Comparison of ENCODE assay signal across 36 cellular contexts in genomic region chr1:1314678-1315335, GRCh38. TPM values are rescaled to one million over a fixed set of nuclear protein-coding genes. Genes with fewer than 3 reads are reported as not detected.
DNase-seq lines count a peak whose midpoint lies in the region; ATAC-seq, FAIRE-seq and TF ChIP-seq lines count a peak whose summit lies in the region.
"Had no signal": no experiment of that assay in that cellular context is flagged by ENCODE, and none has a peak within 500 bp of the region (broad histone marks: within the 10 kb centered on the region; RNA-seq: fewer than 3 reads in every experiment).

No MANE protein-coding gene starts in this region.

- ATAC-seq in activated naive CD8-positive, alpha-beta T cell treated with anti-CD3 and anti-CD28 coated beads, Interleukin-2, amount 50 U/mL, for 24 hours: no peak
- no peak for ATAC-seq in stimulated activated naive B cell treated with anti-CD40 and anti-IgM and Interleukin-4, amounts not matched to agents 10 μg/mL and 1 μg/mL and 100 μg/mL, for 72 hours (replicated peaks)
- ATAC-seq: activated CD4-positive, alpha-beta T cell treated with anti-CD3 and anti-CD28 coated beads for 36 hours; activated CD8-positive, alpha-beta T cell treated with anti-CD3 and anti-CD28 coated beads for 36 hours; activated naive CD4-positive, alpha-beta T cell treated with anti-CD3 and anti-CD28 coated beads, Interleukin-2, amount 50 U/mL, for 72 hours; left lung had no signal

- no peaks in the 10 kb centered on the region for H3K9me3 Mint-ChIP-seq in activated naive CD8-positive, alpha-beta T cell treated with anti-CD3 and anti-CD28 coated beads for 36 hours
- no peaks in the 10 kb centered on the region for H3K9me3 Mint-ChIP-seq in activated naive CD8-positive, alpha-beta T cell treated with anti-CD3 and anti-CD28 coated beads, Interleukin-2, amount 50 U/mL, for 24 hours
- no peaks in the 10 kb centered on the region for H3K9me3 Mint-ChIP-seq in stimulated activated naive B cell treated with anti-CD40 and anti-IgM and Interleukin-4, amounts not matched to agents 10 μg/mL and 1 μg/mL and 100 μg/mL, for 72 hours
- H3K9me3 Mint-ChIP-seq: activated CD8-positive, alpha-beta T cell treated with anti-CD3 and anti-CD28 coated beads for 36 hours; activated naive CD4-positive, alpha-beta T cell treated with anti-CD3 and anti-CD28 coated beads, Interleukin-2, amount 50 U/mL, for 72 hours; CD14-positive monocyte; memory B cell; neural progenitor cell; T-helper 2 cell treated with Interferon-gamma antibody and Interleukin-4, amounts not matched to agents 5 μg/mL and 100 μg/mL, for 36 hours had no signal

- H3K9me3 ChIP-seq in esophagus muscularis mucosa: no peaks in the 10 kb centered on the region
- H3K9me3 ChIP-seq: left lung, thoracic aorta had no signal

- peaks cover 8% of the 10 kb centered on the region for H3K36me3 Mint-ChIP-seq in activated naive CD8-positive, alpha-beta T cell treated with anti-CD3 and anti-CD28 coated beads for 36 hours
- peaks cover 20% of the 10 kb centered on the region for H3K36me3 Mint-ChIP-seq in activated naive CD8-positive, alpha-beta T cell treated with anti-CD3 and anti-CD28 coated beads, Interleukin-2, amount 50 U/mL, for 24 hours (ENCODE audit: low read depth)
- peaks cover 24 to 44% of the 10 kb centered on the region in 2 donors for H3K36me3 Mint-ChIP-seq in stimulated activated naive B cell treated with anti-CD40 and anti-IgM and Interleukin-4, amounts not matched to agents 10 μg/mL and 1 μg/mL and 100 μg/mL, for 72 hours
- H3K36me3 Mint-ChIP-seq: activated naive CD4-positive, alpha-beta T cell treated with anti-CD3 and anti-CD28 coated beads, Interleukin-2, amount 50 U/mL, for 72 hours had no signal

- FAIRE-seq in GM19239 (lab: Jason Lieb, UNC): no peak
- FAIRE-seq: bronchial epithelial cell, islet of Langerhans, small intestine, urothelium cell line had no signal

- no peak overlapping the region for H3K4me3 ChIP-seq in esophagus muscularis mucosa
- H3K4me3 ChIP-seq: GM23248, left lung, neural progenitor cell, thoracic aorta had no signal

- peak overlapping the region; percentile 23 for H3K4me3 Mint-ChIP-seq in activated naive CD8-positive, alpha-beta T cell treated with anti-CD3 and anti-CD28 coated beads for 36 hours
- H3K4me3 Mint-ChIP-seq in activated naive CD8-positive, alpha-beta T cell treated with anti-CD3 and anti-CD28 coated beads, Interleukin-2, amount 50 U/mL, for 24 hours: no peak overlapping the region
- no peak overlapping the region for H3K4me3 Mint-ChIP-seq in stimulated activated naive B cell treated with anti-CD40 and anti-IgM and Interleukin-4, amounts not matched to agents 10 μg/mL and 1 μg/mL and 100 μg/mL, for 72 hours
- H3K4me3 Mint-ChIP-seq: activated CD4-positive, alpha-beta T cell treated with anti-CD3 and anti-CD28 coated beads for 36 hours; activated CD8-positive, alpha-beta T cell treated with anti-CD3 and anti-CD28 coated beads for 36 hours; CD14-positive monocyte; memory B cell; neural progenitor cell; T-helper 2 cell treated with Interferon-gamma antibody and Interleukin-4, amounts not matched to agents 5 μg/mL and 100 μg/mL, for 36 hours had no signal

- TF ChIP-seq CTCF in RWPE1 (conservative IDR thresholded peaks at IDR 0.05; ENCODE audit: low read depth) (no peak), esophagus muscularis mucosa (IDR thresholded peaks at IDR 0.05) (no peak)

- peaks cover 15 to 60% (median 54%) of the 10 kb centered on the region in 4 donors for H3K4me1 ChIP-seq in esophagus muscularis mucosa
- H3K4me1 ChIP-seq: parathyroid adenoma had no signal

- no peaks in the 10 kb centered on the region for H3K27me3 ChIP-seq in esophagus muscularis mucosa
- H3K27me3 ChIP-seq: left lung, neural progenitor cell had no signal

- POLR2A ChIA-PET in RWPE1 (lab: Yijun Ruan, JAX; ENCODE audit: low non-redundant PET): no interaction called here

- 83% methylated on average over 15 of the region's 23 CpGs for WGBS in esophagus muscularis mucosa

- no peaks in the 10 kb centered on the region for H3K27me3 Mint-ChIP-seq in activated naive CD8-positive, alpha-beta T cell treated with anti-CD3 and anti-CD28 coated beads for 36 hours
- H3K27me3 Mint-ChIP-seq in activated naive CD8-positive, alpha-beta T cell treated with anti-CD3 and anti-CD28 coated beads, Interleukin-2, amount 50 U/mL, for 24 hours: no peaks in the 10 kb centered on the region
- H3K27me3 Mint-ChIP-seq in stimulated activated naive B cell treated with anti-CD40 and anti-IgM and Interleukin-4, amounts not matched to agents 10 μg/mL and 1 μg/mL and 100 μg/mL, for 72 hours: no peaks in the 10 kb centered on the region
- H3K27me3 Mint-ChIP-seq: activated CD4-positive, alpha-beta T cell treated with anti-CD3 and anti-CD28 coated beads for 36 hours; activated CD8-positive, alpha-beta T cell treated with anti-CD3 and anti-CD28 coated beads for 36 hours; memory B cell had no signal

- H3K27ac Mint-ChIP-seq in activated naive CD8-positive, alpha-beta T cell treated with anti-CD3 and anti-CD28 coated beads for 36 hours: no peak overlapping the region
- H3K27ac Mint-ChIP-seq in activated naive CD8-positive, alpha-beta T cell treated with anti-CD3 and anti-CD28 coated beads, Interleukin-2, amount 50 U/mL, for 24 hours: no peak overlapping the region
- peak overlapping the region; percentile 11 for H3K27ac Mint-ChIP-seq in stimulated activated naive B cell treated with anti-CD40 and anti-IgM and Interleukin-4, amounts not matched to agents 10 μg/mL and 1 μg/mL and 100 μg/mL, for 72 hours
- H3K27ac Mint-ChIP-seq: activated CD4-positive, alpha-beta T cell treated with anti-CD3 and anti-CD28 coated beads for 36 hours; activated CD8-positive, alpha-beta T cell treated with anti-CD3 and anti-CD28 coated beads for 36 hours; memory B cell; neural progenitor cell; T-helper 2 cell treated with Interferon-gamma antibody and Interleukin-4, amounts not matched to agents 5 μg/mL and 100 μg/mL, for 36 hours had no signal

- H3K4me1 Mint-ChIP-seq in activated naive CD8-positive, alpha-beta T cell treated with anti-CD3 and anti-CD28 coated beads for 36 hours: peaks cover 1% of the 10 kb centered on the region
- H3K4me1 Mint-ChIP-seq in activated naive CD8-positive, alpha-beta T cell treated with anti-CD3 and anti-CD28 coated beads, Interleukin-2, amount 50 U/mL, for 24 hours: no peaks in the 10 kb centered on the region
- peaks cover 7 to 23% of the 10 kb centered on the region in 2 donors for H3K4me1 Mint-ChIP-seq in stimulated activated naive B cell treated with anti-CD40 and anti-IgM and Interleukin-4, amounts not matched to agents 10 μg/mL and 1 μg/mL and 100 μg/mL, for 72 hours
- H3K4me1 Mint-ChIP-seq: memory B cell had no signal

- no peak for DNase-seq in activated naive CD8-positive, alpha-beta T cell treated with anti-CD3 and anti-CD28 coated beads for 36 hours
- no peak for DNase-seq in activated naive CD8-positive, alpha-beta T cell treated with anti-CD3 and anti-CD28 coated beads, Interleukin-2, amount 50 U/mL, for 24 hours
- DNase-seq in RWPE1 (ENCODE audit: low spot score) (no peak), esophagus muscularis mucosa (ENCODE audit: extremely low spot score) (no peak), GM03348 (ENCODE audit: low spot score) (no peak), SK-N-DZ (ENCODE audit: low spot score) (no peak), GM19239 (ENCODE audit: insufficient read length, low spot score) (no peak)
- DNase-seq in stimulated activated naive B cell treated with anti-CD40 and anti-IgM and Interleukin-4, amounts not matched to agents 10 μg/mL and 1 μg/mL and 100 μg/mL, for 72 hours: no peak
- DNase-seq: activated CD4-positive, alpha-beta T cell treated with anti-CD3 and anti-CD28 coated beads for 36 hours; activated CD8-positive, alpha-beta T cell treated with anti-CD3 and anti-CD28 coated beads for 36 hours; activated effector memory CD4-positive, alpha-beta T cell treated with Interleukin-2 at 50 U/mL for 16 hours; anterior cingulate cortex; DMS79 treated with DMSO at 0.1 percent for 48 hours; effector CD4-positive, alpha-beta T cell; GDM1; GM23248; KBM-7; left lung; NCI-H1105 treated with DMSO at 0.1 percent for 48 hours; NCI-H2029; NCI-H526; retina; Right ventricle myocardium superior; small intestine; stimulated activated naive CD4-positive, alpha-beta T cell treated with Interleukin-2 at 50 U/mL for 16 hours had no signal

- TF ChIP-seq EP300 in esophagus muscularis mucosa (IDR thresholded peaks at IDR 0.05): no peak

- no peak for TF ChIP-seq POLR2A in esophagus muscularis mucosa (IDR thresholded peaks at IDR 0.05; ENCODE audit: low read depth)

- H3K36me3 ChIP-seq in esophagus muscularis mucosa: peaks cover 43 to 80% (median 71%) of the 10 kb centered on the region in 4 donors
- H3K36me3 ChIP-seq: neural progenitor cell had no signal

- H3K27ac ChIP-seq in RWPE1: peak overlapping the region; percentile 100
- peak overlapping the region; percentile 53 to 84 (median 82) for H3K27ac ChIP-seq in esophagus muscularis mucosa (replicated peaks in 1 of 4)
- H3K27ac ChIP-seq: GM23248, left lung, neural progenitor cell, parathyroid adenoma, thoracic aorta had no signal

- CTCF ChIA-PET in RWPE1 (lab: Yijun Ruan, JAX): interaction anchor here (0.7 to 1.1 kb wide), 2 partner anchors 30 to 39 kb away, joined by 3 to 4 read pairs; no protein-coding TSS in a partner anchor

- intact Hi-C loops in esophagus muscularis mucosa (cut with DNase I): no loop called here

RNA-seq across cellular contexts. Expression of gene PUSL1, which starts 6.4 kb away (rescaled TPM):
- 10 to 100 TPM; 29.6 to 30.0 TPM for total RNA-seq in activated naive CD8-positive, alpha-beta T cell treated with anti-CD3 and anti-CD28 coated beads for 36 hours
- 10 to 100 TPM; 10.3 to 24.7 (median 21.7) TPM for total RNA-seq in esophagus muscularis mucosa
- 26.7 and 45.0 TPM in 2 replicates for polyA plus RNA-seq in SK-N-DZ (2014; cell fraction: cytosol; rRNA removed)
- polyA plus RNA-seq in SK-N-DZ (2014; cell fraction: nucleus; rRNA removed): 39.6 and 44.2 TPM in 2 replicates

RNA-seq across cellular contexts. Expression of gene ACAP3, which starts 7.1 kb away (rescaled TPM):
- 10 to 100 TPM; 26.6 to 28.4 TPM for total RNA-seq in activated naive CD8-positive, alpha-beta T cell treated with anti-CD3 and anti-CD28 coated beads for 36 hours
- 10 to 100 TPM; 34.8 to 63.2 (median 47.4) TPM for total RNA-seq in esophagus muscularis mucosa
- polyA plus RNA-seq in SK-N-DZ (2014; cell fraction: cytosol; rRNA removed): 30.5 and 31.1 TPM in 2 replicates
- polyA plus RNA-seq in SK-N-DZ (2014; cell fraction: nucleus; rRNA removed): 600 and 662 TPM in 2 replicates

RNA-seq across cellular contexts. Expression of gene INTS11, which starts 9.7 kb away (rescaled TPM):
- 100 to 1,000 TPM; 111 to 113 TPM for total RNA-seq in activated naive CD8-positive, alpha-beta T cell treated with anti-CD3 and anti-CD28 coated beads for 36 hours
- total RNA-seq in esophagus muscularis mucosa: 100 to 1,000 TPM in 1 of 4 donors, 10 to 100 TPM in 3; 75.9 to 121 (median 87.8) TPM
- polyA plus RNA-seq in SK-N-DZ (2014; cell fraction: cytosol; rRNA removed): 73.2 and 97.2 TPM in 2 replicates
- polyA plus RNA-seq in SK-N-DZ (2014; cell fraction: nucleus; rRNA removed): 426 and 497 TPM in 2 replicates

RNA-seq across cellular contexts. Expression of gene CPTP, which starts 9.8 kb away (rescaled TPM):
- 10 to 100 TPM; 12.2 to 13.7 TPM for total RNA-seq in activated naive CD8-positive, alpha-beta T cell treated with anti-CD3 and anti-CD28 coated beads for 36 hours
- total RNA-seq in esophagus muscularis mucosa: 10 to 100 TPM; 15.4 to 44.9 (median 31.5) TPM
- 10.0 and 10.7 TPM in 2 replicates for polyA plus RNA-seq in SK-N-DZ (2014; cell fraction: cytosol; rRNA removed)
- 5.8 and 6.7 TPM in 2 replicates for polyA plus RNA-seq in SK-N-DZ (2014; cell fraction: nucleus; rRNA removed)

RNA-seq across cellular contexts. Expression of gene TAS1R3, which starts 16.3 kb away (rescaled TPM):
- total RNA-seq in activated naive CD8-positive, alpha-beta T cell treated with anti-CD3 and anti-CD28 coated beads for 36 hours: under 1 TPM; 0.06 to 0.20 TPM
- under 1 TPM in 2 of 4 donors, not detected in 2; 0.17 to 0.32 TPM for total RNA-seq in esophagus muscularis mucosa
- polyA plus RNA-seq in SK-N-DZ (2014; cell fraction: cytosol; rRNA removed): 0.07 and 0.33 TPM in 2 replicates
- polyA plus RNA-seq in SK-N-DZ (2014; cell fraction: nucleus; rRNA removed): 0.54 and 0.69 TPM in 2 replicates
- total RNA-seq: MCF 10A had no signal
- polyA plus RNA-seq: CD14-positive monocyte, GM23248 had no signal
